19 cellular contexts compared by ENCODE assay signal in genomic region chr2:3665886-3666612, GRCh38. TPM values are rescaled to one million over a fixed set of nuclear protein-coding genes. Genes with fewer than 3 reads are reported as not detected.
A peak's percentile ranks its signal among the peaks of the same experiment; 100 is the strongest.
DNase-seq lines count a peak whose midpoint lies in the region; ATAC-seq, FAIRE-seq and TF ChIP-seq lines count a peak whose summit lies in the region.
"Had no signal": no experiment of that assay in that cellular context is flagged by ENCODE, and none has a peak within 500 bp of the region (broad histone marks: within the 10 kb centered on the region; RNA-seq: fewer than 3 reads in every experiment).

No MANE protein-coding gene starts in this region.

- CTCF ChIA-PET in HepG2 (lab: Yijun Ruan, JAX; ENCODE audit: low intra/inter-chr PET ratio, low total read pairs), result no interaction called here

- intact Hi-C loops in HepG2 (cut with micrococcal nuclease; ENCODE audit: unreplicated experiment), result no loop called here
- intact Hi-C loops in right lobe of liver (cut with DNase I), result no loop called here
- intact Hi-C loops in posterior vena cava (cut with DNase I), result no loop called here

- in situ Hi-C loops in HepG2 (cut with HindIII; ENCODE audit: extremely low pct_ligation_motif_present, low pct_unique_long_range_greater_than_20kb), result no loop called here

- no peak overlapping the region for H3K4me3 Mint-ChIP-seq in endodermal cell
- H3K4me3 Mint-ChIP-seq: CD4-positive, CD25-positive, alpha-beta regulatory T cell had no signal

- H3K36me3 ChIP-seq in HepG2 (replicated peaks in 1 of 2; ENCODE audit: control insufficient read depth in 1 of 2, insufficient read depth in 2 of 2, low read length in 2 of 2), result no peaks in the 10 kb centered on the region
- H3K36me3 ChIP-seq in right lobe of liver, result no peaks in the 10 kb centered on the region
- no peaks in the 10 kb centered on the region for H3K36me3 ChIP-seq in endodermal cell (ENCODE audit: control insufficient read depth, insufficient read depth, low read length)

- WGBS in HepG2 (ENCODE audit: low lambda C conversion rate), result 19% methylated on average over 16 of the region's 16 CpGs
- WGBS in right lobe of liver (ENCODE audit: insufficient coverage, low coverage, low lambda C conversion rate, missing lambda C conversion rate), result 28% methylated on average over 6 of the region's 16 CpGs
- WGBS in endodermal cell (ENCODE audit: insufficient coverage in 1 of 2, insufficient read length in 1 of 2), 2 experiments, result 91 to 98% methylated on average over 9 to 16 of the region's 16 CpGs

- FAIRE-seq in HepG2 (lab: Jason Lieb, UNC), result no peak
- FAIRE-seq: H54 had no signal

- no peaks in the 10 kb centered on the region for H3K79me2 ChIP-seq in HepG2 (ENCODE audit: insufficient read depth, low read length)

- H3K27me3 ChIP-seq in HepG2 (ENCODE audit: control insufficient read depth in 1 of 2, insufficient read depth in 2 of 2, low read length in 2 of 2) (peaks cover 3 to 18% of the 10 kb centered on the region in 2 experiments; a peak in 3 of 5 replicates), right lobe of liver (no peaks in the 10 kb centered on the region), endodermal cell (ENCODE audit: control insufficient read depth, insufficient read depth, low read length, poor library complexity, severe bottlenecking) (no peaks in the 10 kb centered on the region)

- H3K27ac Mint-ChIP-seq in endodermal cell, result no peak overlapping the region
- H3K27ac Mint-ChIP-seq: CD4-positive, CD25-positive, alpha-beta regulatory T cell had no signal

- TF ChIP-seq CTCF in HepG2 (CRISPR knock-in tag; IDR thresholded peaks at IDR 0.05) (no peak), right lobe of liver (IDR thresholded peaks at IDR 0.05) (no peak), endodermal cell (conservative IDR thresholded peaks at IDR 0.05) (no peak)

- H3K27me3 Mint-ChIP-seq in endodermal cell (ENCODE audit: insufficient read depth), result peaks cover 4% of the 10 kb centered on the region
- H3K27me3 Mint-ChIP-seq: CD4-positive, CD25-positive, alpha-beta regulatory T cell had no signal

- no peaks in the 10 kb centered on the region for H4K20me1 ChIP-seq in HepG2 (ENCODE audit: insufficient read depth, low read length)

- ATAC-seq in HepG2 (peak; percentile 64), right lobe of liver (no peak)

- DNase-seq in HepG2 (ENCODE audit: low spot score) (peak; percentile 76), right lobe of liver (no peak), endodermal cell (peak; percentile 32), posterior vena cava (ENCODE audit: low spot score) (peak; percentile 26), GM19240 (ENCODE audit: insufficient read length, low spot score) (no peak), GM03348 (ENCODE audit: low spot score) (no peak), T-helper 9 cell (no peak)
- DNase-seq: ACHN; AML-193; CD4-positive, CD25-positive, alpha-beta regulatory T cell; Kasumi-1; MM.1S; NCI-H1092 treated with DMSO at 0.1 percent for 48 hours; NCI-H1694 treated with DMSO at 0.1 percent for 48 hours; NCI-H2107; NCI-H2227 treated with DMSO at 0.1 percent for 48 hours; NCI-H524 had no signal

- H3K36me3 Mint-ChIP-seq in endodermal cell (ENCODE audit: low read depth), result no peaks in the 10 kb centered on the region
- H3K36me3 Mint-ChIP-seq: CD4-positive, CD25-positive, alpha-beta regulatory T cell had no signal

- no peak overlapping the region for H3K27ac ChIP-seq in HepG2 (ENCODE audit: extremely low read length, insufficient read depth, low read length)
- H3K27ac ChIP-seq in right lobe of liver, result no peak overlapping the region
- no peak overlapping the region for H3K27ac ChIP-seq in endodermal cell (ENCODE audit: low read depth, low read length)

- H3K4me1 ChIP-seq in HepG2 (ENCODE audit: insufficient read depth, low read length), result peaks cover 28% of the 10 kb centered on the region
- no peaks in the 10 kb centered on the region for H3K4me1 ChIP-seq in right lobe of liver
- H3K4me1 ChIP-seq in endodermal cell (ENCODE audit: control insufficient read depth, insufficient read depth, low read length), result peaks cover 4% of the 10 kb centered on the region
- H3K4me1 ChIP-seq: Caco-2 had no signal

- H3K4me3 ChIP-seq in HepG2 (replicated peaks in 1 of 3; ENCODE audit: insufficient read depth in 1 of 3, low read depth in 2 of 3, low read length in 3 of 3) (no peak overlapping the region), right lobe of liver (no peak overlapping the region), endodermal cell (ENCODE audit: low read length) (no peak overlapping the region)

- no peak overlapping the region for H2AFZ ChIP-seq in HepG2 (ENCODE audit: low read length)

- no peaks in the 10 kb centered on the region for H3K9me3 Mint-ChIP-seq in endodermal cell

- peaks cover 18% of the 10 kb centered on the region for H3K4me1 Mint-ChIP-seq in endodermal cell

- TF ChIP-seq EP300 in HepG2 (IDR thresholded peaks at IDR 0.05; ENCODE audit: low read depth in 2 of 2, low read length in 2 of 2) (peak in 1 of 2 experiments; percentile 53; a peak in 1 of 4 replicates), HepG2 (CRISPR knock-in tag; IDR thresholded peaks at IDR 0.05; ENCODE audit: borderline replicate concordance) (no peak)

- BruUV-seq in HepG2 (replicated peaks; lab: Mats Ljungman, UMichigan), result no TSS peak

- no peak overlapping the region for H3K9ac ChIP-seq in HepG2 (ENCODE audit: insufficient read depth, low read depth, low read length)
- no peak overlapping the region for H3K9ac ChIP-seq in endodermal cell (ENCODE audit: extremely low read depth, low read length, poor library complexity, severe bottlenecking)

- no peak for TF ChIP-seq RAD21 in HepG2 (CRISPR knock-in tag; IDR thresholded peaks at IDR 0.05)

- TF ChIP-seq POLR2A in HepG2 (IDR thresholded peaks at IDR 0.05; ENCODE audit: insufficient read depth in 1 of 2, low read depth in 2 of 2, low read length in 2 of 2) (no peak), right lobe of liver (IDR thresholded peaks at IDR 0.05) (no peak)

- H3K4me2 ChIP-seq in HepG2 (ENCODE audit: low read depth, low read length), result peak overlapping the region; percentile 44

- H3K9me3 ChIP-seq in HepG2 (ENCODE audit: low read length), result no peaks in the 10 kb centered on the region
- H3K9me3 ChIP-seq in right lobe of liver, result no peaks in the 10 kb centered on the region
- no peaks in the 10 kb centered on the region for H3K9me3 ChIP-seq in endodermal cell (ENCODE audit: control insufficient read depth, low read length)
- H3K9me3 ChIP-seq: Caco-2 had no signal

- POLR2A ChIA-PET in HepG2 (lab: Yijun Ruan, JAX), result interaction anchor here (1.8 kb wide), 1 partner anchor 10 kb away, joined by 8 read pairs; no protein-coding TSS in a partner anchor

RNA-seq across cellular contexts. Expression of gene ALLC, which starts 8.0 kb away (rescaled TPM):
- total RNA-seq in HepG2 (2016; rRNA removed; fragmentation: Illumina TruSeq; extraction: Trizol) (0.11 TPM in 1 of 2 replicates, not detected in the other), right lobe of liver (under 1 TPM in 5 of 6 experiments, not detected in 1; 0.18 to 0.63 (median 0.31) TPM), endodermal cell (not detected), posterior vena cava (not detected)
- 0.20 TPM in 1 of 2 replicates, not detected in the other for total RNA-seq in HepG2 (2016; cell fraction: cytosol; rRNA removed; fragmentation: Illumina TruSeq; extraction: Trizol; ENCODE audit: low read depth)
- 0.19 TPM in 1 of 2 replicates, not detected in the other for total RNA-seq in HepG2 (2016; cell fraction: insoluble cytoplasmic fraction; rRNA removed; fragmentation: Illumina TruSeq; extraction: Trizol)
- total RNA-seq in HepG2 (2016; cell fraction: membrane; rRNA removed; fragmentation: Illumina TruSeq; extraction: Trizol), result 0.14 TPM in 1 of 2 replicates, not detected in the other
- total RNA-seq in HepG2 (2016; cell fraction: nucleus; rRNA removed; fragmentation: Illumina TruSeq; extraction: Trizol), result 0.25 and 0.43 TPM in 2 replicates
- 0.04 and 0.08 TPM in 2 replicates for polyA plus RNA-seq in HepG2 (2011; rRNA removed)
- polyA plus RNA-seq in HepG2 (2011; cell fraction: cytosol; rRNA removed), result 0.03 TPM in 1 of 2 replicates, not detected in the other
- 0.07 and 0.16 TPM in 2 replicates for polyA plus RNA-seq in HepG2 (2011; cell fraction: nucleus; rRNA removed)
- polyA plus RNA-seq in HepG2 (2012), result not detected in 2 replicates
- not detected in 2 replicates for polyA plus RNA-seq in HepG2 (2016; cell fraction: cytosol; fragmentation: Illumina TruSeq; extraction: Trizol; ENCODE audit: low read depth)
- 0.25 TPM in 1 of 2 replicates, not detected in the other for polyA plus RNA-seq in HepG2 (2016; cell fraction: insoluble cytoplasmic fraction; fragmentation: Illumina TruSeq; extraction: Trizol; ENCODE audit: low read depth)
- 0.08 TPM in 1 of 2 replicates, not detected in the other for polyA plus RNA-seq in HepG2 (2016; cell fraction: membrane; fragmentation: Illumina TruSeq; extraction: Trizol; ENCODE audit: low read depth)
- 0.92 and 1.3 TPM in 2 replicates for polyA plus RNA-seq in HepG2 (2016; cell fraction: nucleus; fragmentation: Illumina TruSeq; extraction: Trizol; ENCODE audit: insufficient read depth, low read depth)
- polyA minus RNA-seq in HepG2 (2011; rRNA and poly(A)+ RNA removed; ENCODE audit: low replicate concordance), result not detected in 2 replicates
- not detected in 2 replicates for polyA minus RNA-seq in HepG2 (2011; cell fraction: cytosol; rRNA and poly(A)+ RNA removed)
- 0.39 TPM in 1 of 2 replicates, not detected in the other for polyA minus RNA-seq in HepG2 (2011; cell fraction: nucleus; rRNA and poly(A)+ RNA removed)
- polyA plus RNA-seq in endodermal cell (2013, experiment 1 of 2), result not detected
- not detected for polyA plus RNA-seq in endodermal cell (2013, experiment 2 of 2)
- total RNA-seq: Caco-2; CD4-positive, CD25-positive, alpha-beta regulatory T cell had no signal
- polyA plus RNA-seq: CD4-positive, CD25-positive, alpha-beta regulatory T cell had no signal

RNA-seq across cellular contexts. Expression of gene DCDC2C, which starts 37.3 kb away (rescaled TPM):
- total RNA-seq in HepG2 (2016; rRNA removed; fragmentation: Illumina TruSeq; extraction: Trizol) (not detected in 2 replicates), right lobe of liver (not detected), endodermal cell (not detected), posterior vena cava (not detected)
- not detected in 2 replicates for total RNA-seq in HepG2 (2016; cell fraction: cytosol; rRNA removed; fragmentation: Illumina TruSeq; extraction: Trizol; ENCODE audit: low read depth)
- not detected in 2 replicates for total RNA-seq in HepG2 (2016; cell fraction: insoluble cytoplasmic fraction; rRNA removed; fragmentation: Illumina TruSeq; extraction: Trizol)
- total RNA-seq in HepG2 (2016; cell fraction: membrane; rRNA removed; fragmentation: Illumina TruSeq; extraction: Trizol), result not detected in 2 replicates
- total RNA-seq in HepG2 (2016; cell fraction: nucleus; rRNA removed; fragmentation: Illumina TruSeq; extraction: Trizol), result not detected in 2 replicates
- polyA plus RNA-seq in HepG2 (2011; rRNA removed), result not detected in 2 replicates
- polyA plus RNA-seq in HepG2 (2011; cell fraction: cytosol; rRNA removed), result not detected in 2 replicates
- polyA plus RNA-seq in HepG2 (2011; cell fraction: nucleus; rRNA removed), result not detected in 2 replicates
- polyA plus RNA-seq in HepG2 (2012), result not detected in 2 replicates
- polyA plus RNA-seq in HepG2 (2016; cell fraction: cytosol; fragmentation: Illumina TruSeq; extraction: Trizol; ENCODE audit: low read depth), result not detected in 2 replicates
- not detected in 2 replicates for polyA plus RNA-seq in HepG2 (2016; cell fraction: insoluble cytoplasmic fraction; fragmentation: Illumina TruSeq; extraction: Trizol; ENCODE audit: low read depth)
- not detected in 2 replicates for polyA plus RNA-seq in HepG2 (2016; cell fraction: membrane; fragmentation: Illumina TruSeq; extraction: Trizol; ENCODE audit: low read depth)
- polyA plus RNA-seq in HepG2 (2016; cell fraction: nucleus; fragmentation: Illumina TruSeq; extraction: Trizol; ENCODE audit: insufficient read depth, low read depth), result not detected in 2 replicates
- not detected in 2 replicates for polyA minus RNA-seq in HepG2 (2011; rRNA and poly(A)+ RNA removed; ENCODE audit: low replicate concordance)
- not detected in 2 replicates for polyA minus RNA-seq in HepG2 (2011; cell fraction: cytosol; rRNA and poly(A)+ RNA removed)
- polyA minus RNA-seq in HepG2 (2011; cell fraction: nucleus; rRNA and poly(A)+ RNA removed), result not detected in 2 replicates
- polyA plus RNA-seq in endodermal cell (2013, experiment 1 of 2), result not detected
- not detected for polyA plus RNA-seq in endodermal cell (2013, experiment 2 of 2)
- total RNA-seq: Caco-2; CD4-positive, CD25-positive, alpha-beta regulatory T cell had no signal
- polyA plus RNA-seq: CD4-positive, CD25-positive, alpha-beta regulatory T cell had no signal

Comparison
In these comparisons a context has a peak if more than half of its experiments do, and no peak if none do; other contexts are left out.
1. DNase-seq: peak in HepG2 (single experiment), endodermal cell (single experiment) and posterior vena cava (single experiment); none in right lobe of liver (0 of 3), GM19240 (single experiment), GM03348 (single experiment) and T-helper 9 cell (single experiment).